1 cellular context compared by ENCODE assay signal in the genomic region with DNA sequence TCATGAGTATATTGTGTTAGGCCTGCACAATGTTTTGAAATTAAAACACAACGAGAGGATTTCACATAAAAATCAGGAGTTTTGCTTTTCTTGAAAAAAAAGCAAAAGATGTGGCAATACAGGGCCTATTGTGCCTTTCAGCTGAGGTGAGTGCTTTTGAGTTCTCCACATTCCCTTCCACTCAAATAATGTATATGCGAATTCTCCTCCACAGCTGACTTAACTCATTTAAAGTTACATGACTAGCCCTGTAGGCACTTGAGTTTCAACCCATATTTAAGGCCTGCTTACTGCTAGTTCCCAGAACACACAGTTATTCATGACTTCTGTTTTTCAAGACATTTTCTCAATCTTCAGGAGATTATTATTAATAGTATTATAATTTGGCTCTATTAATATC.
TF ChIP-seq lines count a peak whose summit lies in the region.

No MANE protein-coding gene starts in this region.

TF ChIP-seq in GM23338, 12 proteins besides CTCF, POLR2A, EP300 and RAD21 (continued from another document):
- TF ChIP-seq CREB1 (CRISPR knock-in tag; IDR thresholded peaks at IDR 0.05; ENCODE audit: low read depth), result no peak
- no peak for TF ChIP-seq NANOG (IDR thresholded peaks at IDR 0.05; ENCODE audit: borderline replicate concordance)
